1 cellular context compared by ENCODE assay signal in the genomic region with DNA sequence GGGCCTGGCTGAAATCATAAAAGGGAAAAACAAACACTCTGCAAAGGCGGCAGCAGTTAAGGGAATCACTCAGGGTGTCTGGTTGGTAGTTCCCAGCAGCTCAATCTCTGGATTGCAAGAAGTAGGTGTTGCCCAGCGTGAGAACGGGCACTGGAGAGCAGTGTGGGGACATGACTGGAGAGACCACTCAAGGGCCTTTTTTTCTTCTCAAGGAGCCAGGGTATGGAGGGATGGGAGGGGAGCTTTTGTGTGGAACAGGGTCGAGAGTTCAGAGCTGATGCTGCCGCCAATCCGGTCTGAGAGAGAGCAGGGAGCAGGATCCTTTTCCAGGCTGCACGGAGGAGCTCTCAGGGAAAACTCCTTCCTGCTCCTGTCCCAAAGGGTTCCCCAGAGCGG.
TF ChIP-seq lines count a peak whose summit lies in the region.

No MANE protein-coding gene starts in this region.

TF ChIP-seq in SK-N-SH, 30 proteins besides CTCF, POLR2A, EP300 and RAD21:
- TF ChIP-seq TCF12 (IDR thresholded peaks at IDR 0.05) (no peak), MAX (IDR thresholded peaks at IDR 0.05; ENCODE audit: low read depth) (no peak)
